8 cellular contexts compared by ENCODE assay signal in genomic region chr14:100304825-100305445, GRCh38. TPM values are rescaled to one million over a fixed set of nuclear protein-coding genes. Genes with fewer than 3 reads are reported as not detected.
DNase-seq lines count a peak whose midpoint lies in the region; ATAC-seq and TF ChIP-seq lines count a peak whose summit lies in the region.

No MANE protein-coding gene starts in this region.

- H3K79me2 ChIP-seq in DOHH2 (ENCODE audit: control insufficient read depth, low read length), result no peaks in the 10 kb centered on the region

- H3K9me3 Mint-ChIP-seq in activated CD8-positive, alpha-beta T cell treated with anti-CD3 and anti-CD28 coated beads for 36 hours, result no peaks in the 10 kb centered on the region

- TF ChIP-seq CTCF in DOHH2 (IDR thresholded peaks at IDR 0.05; ENCODE audit: low read depth, low read length, poor library complexity, severe bottlenecking) (no peak), foreskin fibroblast (IDR thresholded peaks at IDR 0.05; ENCODE audit: low read depth, low read length) (no peak)
- TF ChIP-seq CTCF in activated CD8-positive, alpha-beta T cell treated with anti-CD3 and anti-CD28 coated beads for 36 hours (IDR thresholded peaks at IDR 0.05), result no peak

- peaks cover 22% of the 10 kb centered on the region for H3K4me1 ChIP-seq in DOHH2 (ENCODE audit: control insufficient read depth, low read length)
- H3K4me1 ChIP-seq in neuron (ENCODE audit: insufficient read depth, low read length), result peaks cover 29% of the 10 kb centered on the region

- peak overlapping the region; percentile 80 for H3K4me3 ChIP-seq in DOHH2 (ENCODE audit: low read length)
- peak overlapping the region; percentile 65 to 68 for H3K4me3 ChIP-seq in foreskin fibroblast (ENCODE audit: low read depth in 1 of 2, low read length in 2 of 2)
- H3K4me3 ChIP-seq in neuron (ENCODE audit: low read length), result peak overlapping the region; percentile 95

- no peaks in the 10 kb centered on the region; the same call in 1 of the 2 replicates for H3F3A ChIP-seq in DOHH2 (ENCODE audit: control insufficient read depth, insufficient read depth)

- peaks cover 37% of the 10 kb centered on the region for H3K27me3 ChIP-seq in DOHH2 (ENCODE audit: control insufficient read depth, low read length)
- no peaks in the 10 kb centered on the region for H3K27me3 ChIP-seq in neuron (ENCODE audit: insufficient read depth, low read length)

- H3K27me3 Mint-ChIP-seq in activated CD8-positive, alpha-beta T cell treated with anti-CD3 and anti-CD28 coated beads for 36 hours, result peaks cover 2% of the 10 kb centered on the region

- peak; percentile 15 for DNase-seq in LHCN-M2 (ENCODE audit: low read depth)
- peak; percentile 37 for DNase-seq in activated CD8-positive, alpha-beta T cell treated with anti-CD3 and anti-CD28 coated beads for 36 hours
- DNase-seq in foreskin fibroblast, result peak; percentile 18 to 64
- DNase-seq in stimulated activated CD8-positive, alpha-beta memory T cell treated with anti-CD3 and anti-CD28 coated beads, Interleukin-4, amount 100 ng/mL, for 48 hours, result no peak
- DNase-seq in SHP77 (lab: John Stamatoyannopoulos, UW), result no peak

- POLR2A ChIA-PET in activated CD8-positive, alpha-beta T cell treated with anti-CD3 and anti-CD28 coated beads for 36 hours (lab: Charles Lee), result interaction anchor here (0.6 to 1.6 kb wide), 4 partner anchors 13 to 61 kb away, joined by 3 to 5 read pairs (median 4); no protein-coding TSS in a partner anchor

- H3K27ac ChIP-seq in DOHH2 (ENCODE audit: low read depth, low read length), result no peak overlapping the region

- H3K9me3 ChIP-seq in DOHH2 (ENCODE audit: control insufficient read depth, insufficient read depth, low read length) (no peaks in the 10 kb centered on the region), neuron (ENCODE audit: low read length) (no peaks in the 10 kb centered on the region)

- H2AFZ ChIP-seq in neuron (ENCODE audit: low read depth, low read length), result no peak overlapping the region

- intact Hi-C loops in activated CD8-positive, alpha-beta T cell treated with anti-CD3 and anti-CD28 coated beads for 36 hours (cut with micrococcal nuclease), result loop anchor here (10.0 kb wide), 1 partner anchor 70 kb away; the partner anchor contains the start of gene WDR25

- no peaks in the 10 kb centered on the region for H3K36me3 Mint-ChIP-seq in activated CD8-positive, alpha-beta T cell treated with anti-CD3 and anti-CD28 coated beads for 36 hours (ENCODE audit: low read depth)

- peak overlapping the region; percentile 78 for H3K4me3 Mint-ChIP-seq in activated CD8-positive, alpha-beta T cell treated with anti-CD3 and anti-CD28 coated beads for 36 hours

- H4K20me1 ChIP-seq in DOHH2 (ENCODE audit: control insufficient read depth, insufficient read depth, low read depth, low read length), result no peaks in the 10 kb centered on the region

- CTCF ChIA-PET in activated CD8-positive, alpha-beta T cell treated with anti-CD3 and anti-CD28 coated beads for 36 hours (lab: Charles Lee), result interaction anchor here (0.9 to 2.3 kb wide), 3 partner anchors 15 to 57 kb away, joined by 3 to 9 read pairs (median 3); no protein-coding TSS in a partner anchor

- H3K4me1 Mint-ChIP-seq in activated CD8-positive, alpha-beta T cell treated with anti-CD3 and anti-CD28 coated beads for 36 hours (ENCODE audit: low read depth), result peaks cover 12% of the 10 kb centered on the region

- peak overlapping the region; percentile 92 for H3K4me2 ChIP-seq in DOHH2 (ENCODE audit: low read length)

- peak overlapping the region; percentile 14 for H3K27ac Mint-ChIP-seq in activated CD8-positive, alpha-beta T cell treated with anti-CD3 and anti-CD28 coated beads for 36 hours

- H3K9me2 ChIP-seq in DOHH2 (replicated peaks; ENCODE audit: control insufficient read depth, low read length), result no peaks in the 10 kb centered on the region

- H3K36me3 ChIP-seq in DOHH2 (ENCODE audit: control insufficient read depth, low read length) (no peaks in the 10 kb centered on the region), neuron (ENCODE audit: insufficient read depth, low read length) (no peaks in the 10 kb centered on the region)

- no peak for ATAC-seq in activated CD8-positive, alpha-beta T cell treated with anti-CD3 and anti-CD28 coated beads for 36 hours
- no peak for ATAC-seq in HG03025 (IDR thresholded peaks at IDR 0.05; ENCODE audit: low FRiP score, unreplicated experiment)

RNA-seq across cellular contexts. Expression of gene SLC25A29, which starts 1.3 kb away (rescaled TPM):
- 23.4 and 43.4 TPM in 2 replicates for total RNA-seq in LHCN-M2 (2014; rRNA removed)
- 8.6 TPM for polyA plus RNA-seq in LHCN-M2 (2012)
- 10 to 100 TPM; 23.6 to 24.7 TPM for total RNA-seq in activated CD8-positive, alpha-beta T cell treated with anti-CD3 and anti-CD28 coated beads for 36 hours

RNA-seq across cellular contexts. Expression of gene SLC25A47, which starts 18.2 kb away (rescaled TPM):
- total RNA-seq in LHCN-M2 (2014; rRNA removed), result not detected in 2 replicates
- not detected for polyA plus RNA-seq in LHCN-M2 (2012)
- not detected for total RNA-seq in activated CD8-positive, alpha-beta T cell treated with anti-CD3 and anti-CD28 coated beads for 36 hours

Comparison
In these comparisons a context has a peak if more than half of its experiments do, and no peak if none do; other contexts are left out.
1. DNase-seq: peak in LHCN-M2 (single experiment), activated CD8-positive, alpha-beta T cell treated with anti-CD3 and anti-CD28 coated beads for 36 hours (single experiment) and foreskin fibroblast (2 of 2); none in stimulated activated CD8-positive, alpha-beta memory T cell treated with anti-CD3 and anti-CD28 coated beads, Interleukin-4, amount 100 ng/mL, for 48 hours (single experiment) and SHP77 (0 of 2).
2. Peak in every context shown above with its lines, with median percentiles within 50 percentile points of each other: H3K4me3 ChIP-seq.